1 cellular context compared by ENCODE assay signal in genomic region chr22:40818747-40819662, GRCh38.
TF ChIP-seq lines count a peak whose summit lies in the region.

SLC25A17 (minus strand) TSS chr22:40819346; CDS start chr22:40819248, 98 bp downstream.

TF ChIP-seq in HEK293, 187 proteins besides CTCF, POLR2A, EP300 and RAD21 (continued from another document):
- TF ChIP-seq ZNF362 (tag by site-specific recombination; IDR thresholded peaks at IDR 0.05) (peak; percentile 81; the same call in 1 of the 2 replicates), ZEB2 (tag by site-specific recombination; IDR thresholded peaks at IDR 0.05) (no peak), ZFP69B (tag by site-specific recombination; IDR thresholded peaks at IDR 0.05) (peak; percentile 54; the same call in 1 of the 2 replicates), ZBTB26 (tag by site-specific recombination; optimal IDR thresholded peaks at IDR 0.05) (peak; percentile 24), ZNF292 (tag by site-specific recombination; IDR thresholded peaks at IDR 0.05; ENCODE audit: borderline replicate concordance, low read depth) (no peak), YY1 (tag by site-specific recombination; IDR thresholded peaks at IDR 0.05) (peak; percentile 48), ZNF10 (tag by site-specific recombination; IDR thresholded peaks at IDR 0.05) (no peak), ZNF645 (tag by site-specific recombination; IDR thresholded peaks at IDR 0.05) (no peak), BCL6B (tag by site-specific recombination; IDR thresholded peaks at IDR 0.05) (peak; percentile 37; the same call in 1 of the 2 replicates), ZNF449 (tag by site-specific recombination; IDR thresholded peaks at IDR 0.05) (no peak), ZBTB7A (tag by site-specific recombination; IDR thresholded peaks at IDR 0.05; ENCODE audit: low read depth) (peak; percentile 74; the same call in 1 of the 2 replicates), PATZ1 (tag by site-specific recombination; IDR thresholded peaks at IDR 0.05) (peak; percentile 77), ZSCAN30 (tag by site-specific recombination; IDR thresholded peaks at IDR 0.05) (0 out of 2 replicates have a peak, but pooled peaks have one; percentile 4), ZNF266 (tag by site-specific recombination; IDR thresholded peaks at IDR 0.05; ENCODE audit: low read depth) (no peak), MYNN (tag by site-specific recombination; IDR thresholded peaks at IDR 0.05; ENCODE audit: borderline replicate concordance) (no peak), ZNF510 (tag by site-specific recombination; IDR thresholded peaks at IDR 0.05; ENCODE audit: insufficient replicate concordance) (no peak), ZNF311 (tag by site-specific recombination; IDR thresholded peaks at IDR 0.05; ENCODE audit: borderline replicate concordance) (no peak), ZNF404 (tag by site-specific recombination; IDR thresholded peaks at IDR 0.05) (no peak), ZXDB (tag by site-specific recombination; IDR thresholded peaks at IDR 0.05) (peak; percentile 30; the same call in 1 of the 2 replicates), FEZF1 (tag by site-specific recombination; IDR thresholded peaks at IDR 0.05) (no peak), PBX3 (CRISPR knock-in tag; IDR thresholded peaks at IDR 0.05) (0 out of 2 replicates have a peak, but pooled peaks have one; percentile 15), ZNF626 (tag by site-specific recombination; IDR thresholded peaks at IDR 0.05) (no peak), GLIS2 (tag by site-specific recombination; IDR thresholded peaks at IDR 0.05) (no peak; the same call in 1 of the 2 replicates), ZBTB48 (tag by site-specific recombination; IDR thresholded peaks at IDR 0.05) (no peak), ZNF416 (tag by site-specific recombination; IDR thresholded peaks at IDR 0.05) (no peak), ZNF692 (tag by site-specific recombination; IDR thresholded peaks at IDR 0.05) (peak; percentile 78), ZNF37A (tag by site-specific recombination; IDR thresholded peaks at IDR 0.05) (no peak), ZNF140 (tag by site-specific recombination; IDR thresholded peaks at IDR 0.05) (no peak), SP7 (tag by site-specific recombination; IDR thresholded peaks at IDR 0.05) (peak; percentile 62; the same call in 1 of the 2 replicates), ZNF2 (tag by site-specific recombination; IDR thresholded peaks at IDR 0.05) (peak; percentile 45; the same call in 1 of the 2 replicates), ZNF335 (tag by site-specific recombination; conservative IDR thresholded peaks at IDR 0.05) (peak; percentile 99), ZNF19 (tag by site-specific recombination; IDR thresholded peaks at IDR 0.05; ENCODE audit: low read depth) (no peak), KLF7 (tag by site-specific recombination; IDR thresholded peaks at IDR 0.05; ENCODE audit: borderline replicate concordance) (no peak), ZNF302 (tag by site-specific recombination; IDR thresholded peaks at IDR 0.05; ENCODE audit: low read depth) (no peak), YY2 (tag by site-specific recombination; IDR thresholded peaks at IDR 0.05) (no peak; the same call in 1 of the 2 replicates)
